ENCODE assay signal across 1 cellular context in the genomic region with DNA sequence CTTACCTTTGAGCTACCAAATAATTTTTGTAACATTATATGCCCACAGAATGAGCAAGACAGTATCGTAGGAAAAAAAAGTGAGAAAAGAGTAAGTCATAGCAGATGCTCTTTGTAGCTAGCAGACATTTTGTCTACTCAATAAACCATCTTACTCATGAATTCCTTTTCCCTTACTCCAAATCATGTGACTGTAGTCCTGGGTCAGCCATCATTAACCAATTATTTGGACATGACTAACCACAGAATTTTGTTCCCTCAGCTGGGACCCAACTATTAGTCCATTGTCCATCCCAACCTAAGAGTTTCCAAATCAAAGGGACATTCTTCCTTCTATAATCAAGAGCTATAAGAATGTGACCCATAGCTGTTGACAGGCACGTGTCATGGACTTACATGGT.
TF ChIP-seq lines count a peak whose summit lies in the region.

No MANE protein-coding gene starts in this region.

TF ChIP-seq in IMR-90, 13 proteins besides CTCF, POLR2A, EP300 and RAD21:
- TF ChIP-seq FOS (IDR thresholded peaks at IDR 0.05; ENCODE audit: low read depth, low read length), result peak; percentile 70
- no peak for TF ChIP-seq MXI1 (IDR thresholded peaks at IDR 0.05; ENCODE audit: borderline replicate concordance, low read depth, low read length)
- TF ChIP-seq MAFK (IDR thresholded peaks at IDR 0.05; ENCODE audit: low read depth, low read length), result peak; percentile 54; the same call in 1 of the 2 replicates
- TF ChIP-seq, protein P1, sequence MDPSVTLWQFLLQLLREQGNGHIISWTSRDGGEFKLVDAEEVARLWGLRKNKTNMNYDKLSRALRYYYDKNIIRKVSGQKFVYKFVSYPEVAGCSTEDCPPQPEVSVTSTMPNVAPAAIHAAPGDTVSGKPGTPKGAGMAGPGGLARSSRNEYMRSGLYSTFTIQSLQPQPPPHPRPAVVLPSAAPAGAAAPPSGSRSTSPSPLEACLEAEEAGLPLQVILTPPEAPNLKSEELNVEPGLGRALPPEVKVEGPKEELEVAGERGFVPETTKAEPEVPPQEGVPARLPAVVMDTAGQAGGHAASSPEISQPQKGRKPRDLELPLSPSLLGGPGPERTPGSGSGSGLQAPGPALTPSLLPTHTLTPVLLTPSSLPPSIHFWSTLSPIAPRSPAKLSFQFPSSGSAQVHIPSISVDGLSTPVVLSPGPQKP (IDR thresholded peaks at IDR 0.05; ENCODE audit: borderline replicate concordance, low read depth, low read length), result no peak
- TF ChIP-seq MAZ (IDR thresholded peaks at IDR 0.05; ENCODE audit: borderline replicate concordance, low read depth, low read length), result no peak
- TF ChIP-seq RFX5 (IDR thresholded peaks at IDR 0.05; ENCODE audit: low read depth, low read length), result no peak
- TF ChIP-seq BHLHE40 (IDR thresholded peaks at IDR 0.05; ENCODE audit: low read depth, low read length), result peak; percentile 88
- TF ChIP-seq SMC3 (IDR thresholded peaks at IDR 0.05; ENCODE audit: low read depth, low read length), result no peak
- TF ChIP-seq NFE2L2 (IDR thresholded peaks at IDR 0.05; ENCODE audit: low read depth, low read length), result no peak
- no peak for TF ChIP-seq RCOR1 (IDR thresholded peaks at IDR 0.05; ENCODE audit: insufficient replicate concordance, low read length)
- TF ChIP-seq CHD1 (IDR thresholded peaks at IDR 0.05; ENCODE audit: low read depth, low read length), result no peak
- TF ChIP-seq, protein P2, sequence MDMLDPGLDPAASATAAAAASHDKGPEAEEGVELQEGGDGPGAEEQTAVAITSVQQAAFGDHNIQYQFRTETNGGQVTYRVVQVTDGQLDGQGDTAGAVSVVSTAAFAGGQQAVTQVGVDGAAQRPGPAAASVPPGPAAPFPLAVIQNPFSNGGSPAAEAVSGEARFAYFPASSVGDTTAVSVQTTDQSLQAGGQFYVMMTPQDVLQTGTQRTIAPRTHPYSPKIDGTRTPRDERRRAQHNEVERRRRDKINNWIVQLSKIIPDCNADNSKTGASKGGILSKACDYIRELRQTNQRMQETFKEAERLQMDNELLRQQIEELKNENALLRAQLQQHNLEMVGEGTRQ (IDR thresholded peaks at IDR 0.05; ENCODE audit: low read depth, low read length), result peak; percentile 81
- no peak for TF ChIP-seq CEBPB (IDR thresholded peaks at IDR 0.05; ENCODE audit: low read depth, low read length)
